Comparison of ENCODE assay signal across 13 cellular contexts in genomic region chr22:44363980-44364749, GRCh38. TPM values are rescaled to one million over a fixed set of nuclear protein-coding genes. Genes with fewer than 3 reads are reported as not detected.
DNase-seq lines count a peak whose midpoint lies in the region; ATAC-seq and TF ChIP-seq lines count a peak whose summit lies in the region.
"Had no signal": no experiment of that assay in that cellular context is flagged by ENCODE, and none has a peak within 500 bp of the region (broad histone marks: within the 10 kb centered on the region; RNA-seq: fewer than 3 reads in every experiment).

No MANE protein-coding gene starts in this region.

- ATAC-seq in RWPE2 (ENCODE audit: low read depth) (no peak), heart right ventricle (peak; percentile 17 to 81 (median 60)), GM18907 (IDR thresholded peaks at IDR 0.05; ENCODE audit: unreplicated experiment) (no peak)

- H3K9me3 ChIP-seq in RWPE2 (ENCODE audit: severe bottlenecking) = no peaks in the 10 kb centered on the region
- H3K9me3 ChIP-seq in heart right ventricle = no peaks in the 10 kb centered on the region
- H3K9me3 ChIP-seq in osteoblast (ENCODE audit: low read depth, low read length) = no peaks in the 10 kb centered on the region
- H3K9me3 ChIP-seq: neutrophil, tibial nerve had no signal

- no peaks in the 10 kb centered on the region for H3K27me3 Mint-ChIP-seq in type B pancreatic cell

- peaks cover 40% of the 10 kb centered on the region for H3K4me1 ChIP-seq in ACC112 (ENCODE audit: control insufficient read depth, insufficient read depth, low read length, unreplicated experiment)
- peaks cover 35% of the 10 kb centered on the region for H3K4me1 ChIP-seq in RWPE2 (ENCODE audit: insufficient read depth, poor library complexity, severe bottlenecking)
- peaks cover 11 to 70% (median 45%) of the 10 kb centered on the region in 9 donors for H3K4me1 ChIP-seq in heart right ventricle
- H3K4me1 ChIP-seq in osteoblast (ENCODE audit: insufficient read depth, low read length) = peaks cover 46% of the 10 kb centered on the region

- intact Hi-C loops in heart right ventricle (cut with DNase I) = loop anchor here in 2 of 10 donors (5.0 to 10.0 kb wide), 2 partner anchors 128 to 131 kb away; partner anchors contain the start of gene RTL6 (in 1 of the 2)

- peaks cover 19% of the 10 kb centered on the region for H3K4me1 Mint-ChIP-seq in type B pancreatic cell (ENCODE audit: unreplicated experiment)

- WGBS in heart right ventricle, 2 donors = 48 to 54% methylated on average over 11 of the region's 11 CpGs

- H3K27ac ChIP-seq in ACC112 (ENCODE audit: low read depth, low read length) (peak overlapping the region; percentile 96; the same call in 1 of the 2 replicates), RWPE2 (ENCODE audit: poor library complexity, severe bottlenecking) (peak overlapping the region; percentile 98), heart right ventricle (peak overlapping the region in 9 of 10 donors; percentile 18 to 89 (median 73)), osteoblast (ENCODE audit: low read depth, low read length) (peak overlapping the region; percentile 91)
- H3K27ac ChIP-seq: neutrophil had no signal

- H3K4me3 Mint-ChIP-seq in type B pancreatic cell = no peak overlapping the region

- TF ChIP-seq CTCF in RWPE2 (IDR thresholded peaks at IDR 0.05; ENCODE audit: poor library complexity, severe bottlenecking) = no peak
- TF ChIP-seq CTCF in heart right ventricle (IDR thresholded peaks at IDR 0.05) = no peak
- no peak for TF ChIP-seq CTCF in osteoblast (IDR thresholded peaks at IDR 0.05; ENCODE audit: extremely low read depth, low read depth, low read length)
- no peak for TF ChIP-seq CTCF in type B pancreatic cell (conservative IDR thresholded peaks at IDR 0.05)

- H3K27me3 ChIP-seq in ACC112 (ENCODE audit: insufficient read depth, low read length) (no peaks in the 10 kb centered on the region), RWPE2 (ENCODE audit: insufficient read depth, poor library complexity, severe bottlenecking) (no peaks in the 10 kb centered on the region), heart right ventricle (no peaks in the 10 kb centered on the region), osteoblast (ENCODE audit: insufficient read depth, low read length) (no peaks in the 10 kb centered on the region)
- H3K27me3 ChIP-seq: neutrophil, tibial nerve had no signal

- no peak overlapping the region for H3K27ac Mint-ChIP-seq in type B pancreatic cell

- H3K79me2 ChIP-seq in ACC112 (ENCODE audit: control insufficient read depth, insufficient read depth, low read length, unreplicated experiment) = no peaks in the 10 kb centered on the region
- H3K79me2 ChIP-seq in osteoblast (ENCODE audit: insufficient read depth, low read length) = no peaks in the 10 kb centered on the region

- H3K4me3 ChIP-seq in ACC112 (ENCODE audit: low read depth, low read length) (no peak overlapping the region), RWPE2 (ENCODE audit: severe bottlenecking) (no peak overlapping the region), heart right ventricle (no peak overlapping the region), osteoblast (ENCODE audit: insufficient read depth, low read length) (peak overlapping the region; percentile 12)
- H3K4me3 ChIP-seq: tibial nerve had no signal

- DNase-seq in RWPE2 (ENCODE audit: low spot score) (peak; percentile 32), heart right ventricle (peak; percentile 52 to 68), osteoblast (ENCODE audit: insufficient read length, low spot score, missing footprints) (peak; percentile 82), anterior cingulate cortex (lab: John Stamatoyannopoulos, UW) (no peak), type B pancreatic cell (ENCODE audit: extremely low spot score, unreplicated experiment) (no peak), NCI-H1436 treated with DMSO at 0.1 percent for 48 hours (lab: John Stamatoyannopoulos, UW) (no peak)
- DNase-seq: NCI-H1048; NCI-H510A treated with DMSO at 0.1 percent for 48 hours; stimulated activated CD4-positive, alpha-beta T cell treated with anti-CD3 and anti-CD28 coated beads, Interleukin-15, amount 100 ng/mL, for 24 hours had no signal

- H3K36me3 Mint-ChIP-seq in type B pancreatic cell = no peaks in the 10 kb centered on the region

- H3K36me3 ChIP-seq in ACC112 (ENCODE audit: insufficient read depth, low read length) (no peaks in the 10 kb centered on the region), RWPE2 (ENCODE audit: low read depth) (no peaks in the 10 kb centered on the region), heart right ventricle (no peaks in the 10 kb centered on the region), osteoblast (ENCODE audit: insufficient read depth, low read length) (no peaks in the 10 kb centered on the region)
- H3K36me3 ChIP-seq: neutrophil, tibial nerve had no signal

- H3K9me3 Mint-ChIP-seq in type B pancreatic cell = no peaks in the 10 kb centered on the region

- peak overlapping the region; percentile 55 for H3K4me2 ChIP-seq in osteoblast (ENCODE audit: insufficient read depth, low read length)

- H4K20me1 ChIP-seq in osteoblast (ENCODE audit: insufficient read depth, low read length) = no peaks in the 10 kb centered on the region

- H2AFZ ChIP-seq in ACC112 (ENCODE audit: low read length, unreplicated experiment) (no peak overlapping the region), osteoblast (ENCODE audit: low read length) (no peak overlapping the region)

RNA-seq across cellular contexts. Expression of gene SHISAL1, which starts 51.4 kb away (rescaled TPM):
- total RNA-seq in heart right ventricle (1 to 10 TPM in 4 of 10 donors, under 1 TPM in 6; 0.15 to 1.7 (median 0.78) TPM), osteoblast (52.5 and 57.2 TPM in 2 replicates), type B pancreatic cell (ENCODE audit: low replicate concordance) (2.3 and 2.8 TPM in 2 replicates)
- under 1 TPM; 0.37 to 0.43 TPM for polyA plus RNA-seq in heart right ventricle

Comparison
In these comparisons a context has a peak if more than half of its experiments do, and no peak if none do; other contexts are left out.
1. ATAC-seq: peak in heart right ventricle (8 of 8); none in RWPE2 (single experiment) and GM18907 (single experiment).
2. DNase-seq: peak in RWPE2 (single experiment), heart right ventricle (2 of 2) and osteoblast (single experiment); none in anterior cingulate cortex (0 of 58), type B pancreatic cell (single experiment) and NCI-H1436 treated with DMSO at 0.1 percent for 48 hours (single experiment).
3. RNA of gene SHISAL1, which starts 51.4 kb away (total RNA-seq): 52.5 to 57.2 TPM in osteoblast; 2.3 to 2.8 TPM in type B pancreatic cell and 0.15 to 1.7 TPM in heart right ventricle; every median in the first group is over 10 times any median in the second.
4. Peak in every context shown above with its lines, with median percentiles within 50 percentile points of each other: H3K27ac ChIP-seq.